In the genomic region with DNA sequence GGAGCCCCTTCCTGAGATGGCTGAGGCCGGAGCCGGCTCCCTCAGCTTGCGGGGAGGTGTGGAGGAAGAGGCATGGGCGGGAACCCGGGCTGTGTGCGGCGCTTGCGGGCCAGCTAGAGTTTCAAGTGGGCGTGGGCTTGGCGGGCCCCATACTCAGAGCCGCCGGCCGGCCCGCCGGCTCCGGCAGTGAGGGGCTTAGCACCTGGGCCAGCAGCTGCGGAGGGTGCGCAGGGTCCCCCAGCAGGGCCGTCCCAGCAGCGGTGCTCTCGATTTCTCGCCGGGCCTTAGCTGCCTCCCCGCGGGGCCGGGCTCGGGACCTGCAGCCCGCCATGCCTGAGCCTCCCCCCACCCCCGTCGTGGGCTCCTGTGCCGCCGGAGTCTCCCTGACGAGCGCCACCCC, we compare ENCODE assay signal across 33 cellular contexts.
"Had no signal": no experiment of that assay in that cellular context is flagged by ENCODE, and none has a peak within 500 bp of the region (broad histone marks: within the 10 kb centered on the region; RNA-seq: fewer than 3 reads in every experiment).

No MANE protein-coding gene starts in this region.

- DNase-seq: activated B cell treated with CpG ODN at 0.5 μM for 24 hours; activated CD4-positive, alpha-beta memory T cell treated with anti-CD3 and anti-CD28 coated beads for 36 hours; activated CD4-positive, alpha-beta T cell treated with anti-CD3 and anti-CD28 coated beads for 4 hours; activated CD4-positive, alpha-beta T cell treated with anti-CD3 and anti-CD28 coated beads, Interleukin-2, amount 10 ng/mL, durations not matched to agents 24 days and 14 days; activated CD4-positive, alpha-beta T cell treated with anti-CD3 and anti-CD28 coated beads, Interleukin-2, amount 50 U/mL, for 1 hour; activated CD4-positive, alpha-beta T cell treated with anti-CD3 and anti-CD28 coated beads, Interleukin-2, amount 50 U/mL, for 4 hours; activated CD4-positive, CD25-positive, alpha-beta regulatory T cell treated with anti-CD3 and anti-CD28 coated beads, Interleukin-2, amount 50 U/mL, for 72 hours; activated CD8-positive, alpha-beta memory T cell treated with anti-CD3 and anti-CD28 coated beads, Interleukin-2, amount 50 U/mL, for 4 hours; activated CD8-positive, alpha-beta T cell treated with anti-CD3 and anti-CD28 coated beads for 36 hours; activated effector memory CD4-positive, alpha-beta T cell treated with anti-CD3 and anti-CD28 coated beads, Interleukin-2, amount 50 U/mL, for 16 hours; activated gamma-delta T cell treated with Interleukin-2 at 50 U/mL for 16 hours; activated naive CD4-positive, alpha-beta T cell; activated naive CD4-positive, alpha-beta T cell treated with anti-CD3 and anti-CD28 coated beads for 36 hours; activated naive CD4-positive, alpha-beta T cell treated with anti-CD3 and anti-CD28 coated beads, Interleukin-2, amount 50 U/mL, for 16 hours; activated naive CD8-positive, alpha-beta T cell treated with anti-CD3 and anti-CD28 coated beads for 36 hours; activated T-cell treated with anti-CD3 and anti-CD28 coated beads for 4 hours; activated T-cell treated with anti-CD3 and anti-CD28 coated beads, Interleukin-2, amount 50 U/mL, for 1 hour; activated T-cell treated with anti-CD3 and anti-CD28 coated beads, Interleukin-2, amount 50 U/mL, for 4 hours; activated T-cell treated with anti-CD3 and anti-CD28 coated beads, Interleukin-2, amount 50 U/mL, for 72 hours; adrenal gland; amniotic stem cell; aorta; body of pancreas; brain microvascular endothelial cell; central memory CD4-positive, alpha-beta T cell; SW 1271; T-helper 1 cell; T-helper 2 cell; T-helper 9 cell had no signal

- H3K4me3 ChIP-seq: adrenal gland, body of pancreas, breast epithelium had no signal

- H3K4me1 ChIP-seq: adrenal gland, body of pancreas had no signal

- H3K36me3 ChIP-seq: adrenal gland, brain microvascular endothelial cell, breast epithelium had no signal

- FAIRE-seq: astrocyte, TTC549 had no signal

- H3K9me3 ChIP-seq: adrenal gland, body of pancreas, breast epithelium had no signal

- H3K27ac ChIP-seq: adrenal gland, body of pancreas, brain microvascular endothelial cell, breast epithelium, VCaP had no signal

- H3K27me3 ChIP-seq: adrenal gland, body of pancreas, brain microvascular endothelial cell, breast epithelium had no signal
